Comparison of ENCODE assay signal across 1 cellular context in genomic region chr19:54364775-54365257, GRCh38.
TF ChIP-seq lines count a peak whose summit lies in the region.

A gene with protein sequence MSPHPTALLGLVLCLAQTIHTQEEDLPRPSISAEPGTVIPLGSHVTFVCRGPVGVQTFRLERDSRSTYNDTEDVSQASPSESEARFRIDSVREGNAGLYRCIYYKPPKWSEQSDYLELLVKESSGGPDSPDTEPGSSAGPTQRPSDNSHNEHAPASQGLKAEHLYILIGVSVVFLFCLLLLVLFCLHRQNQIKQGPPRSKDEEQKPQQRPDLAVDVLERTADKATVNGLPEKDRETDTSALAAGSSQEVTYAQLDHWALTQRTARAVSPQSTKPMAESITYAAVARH (minus strand): TSS chr19:54364931. CDS start chr19:54364804, 127 bp downstream.

TF ChIP-seq in WTC11, 78 proteins besides CTCF, POLR2A, EP300 and RAD21 (continued from another document):
- TF ChIP-seq ATF6 (CRISPR knock-in tag; IDR thresholded peaks at IDR 0.05), result no peak
- TF ChIP-seq, protein P1, sequence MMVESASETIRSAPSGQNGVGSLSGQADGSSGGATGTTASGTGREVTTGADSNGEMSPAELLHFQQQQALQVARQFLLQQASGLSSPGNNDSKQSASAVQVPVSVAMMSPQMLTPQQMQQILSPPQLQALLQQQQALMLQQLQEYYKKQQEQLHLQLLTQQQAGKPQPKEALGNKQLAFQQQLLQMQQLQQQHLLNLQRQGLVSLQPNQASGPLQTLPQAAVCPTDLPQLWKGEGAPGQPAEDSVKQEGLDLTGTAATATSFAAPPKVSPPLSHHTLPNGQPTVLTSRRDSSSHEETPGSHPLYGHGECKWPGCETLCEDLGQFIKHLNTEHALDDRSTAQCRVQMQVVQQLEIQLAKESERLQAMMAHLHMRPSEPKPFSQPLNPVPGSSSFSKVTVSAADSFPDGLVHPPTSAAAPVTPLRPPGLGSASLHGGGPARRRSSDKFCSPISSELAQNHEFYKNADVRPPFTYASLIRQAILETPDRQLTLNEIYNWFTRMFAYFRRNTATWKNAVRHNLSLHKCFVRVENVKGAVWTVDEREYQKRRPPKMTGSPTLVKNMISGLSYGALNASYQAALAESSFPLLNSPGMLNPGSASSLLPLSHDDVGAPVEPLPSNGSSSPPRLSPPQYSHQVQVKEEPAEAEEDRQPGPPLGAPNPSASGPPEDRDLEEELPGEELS (CRISPR knock-in tag; IDR thresholded peaks at IDR 0.05), result no peak
- no peak for TF ChIP-seq ETV6 (CRISPR knock-in tag; IDR thresholded peaks at IDR 0.05)
- TF ChIP-seq, protein P2, sequence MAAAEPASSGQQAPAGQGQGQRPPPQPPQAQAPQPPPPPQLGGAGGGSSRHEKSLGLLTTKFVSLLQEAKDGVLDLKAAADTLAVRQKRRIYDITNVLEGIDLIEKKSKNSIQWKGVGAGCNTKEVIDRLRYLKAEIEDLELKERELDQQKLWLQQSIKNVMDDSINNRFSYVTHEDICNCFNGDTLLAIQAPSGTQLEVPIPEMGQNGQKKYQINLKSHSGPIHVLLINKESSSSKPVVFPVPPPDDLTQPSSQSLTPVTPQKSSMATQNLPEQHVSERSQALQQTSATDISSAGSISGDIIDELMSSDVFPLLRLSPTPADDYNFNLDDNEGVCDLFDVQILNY (CRISPR knock-in tag; IDR thresholded peaks at IDR 0.05), result no peak
- no peak for TF ChIP-seq ATF3 (CRISPR knock-in tag; conservative IDR thresholded peaks at IDR 0.05)
- no peak for TF ChIP-seq TEAD4 (CRISPR knock-in tag; IDR thresholded peaks at IDR 0.05)
- TF ChIP-seq ZNF219 (CRISPR knock-in tag; IDR thresholded peaks at IDR 0.05; ENCODE audit: borderline replicate concordance), result no peak
- no peak for TF ChIP-seq ELF4 (CRISPR knock-in tag; IDR thresholded peaks at IDR 0.05; ENCODE audit: low read depth)
- TF ChIP-seq, protein P3, sequence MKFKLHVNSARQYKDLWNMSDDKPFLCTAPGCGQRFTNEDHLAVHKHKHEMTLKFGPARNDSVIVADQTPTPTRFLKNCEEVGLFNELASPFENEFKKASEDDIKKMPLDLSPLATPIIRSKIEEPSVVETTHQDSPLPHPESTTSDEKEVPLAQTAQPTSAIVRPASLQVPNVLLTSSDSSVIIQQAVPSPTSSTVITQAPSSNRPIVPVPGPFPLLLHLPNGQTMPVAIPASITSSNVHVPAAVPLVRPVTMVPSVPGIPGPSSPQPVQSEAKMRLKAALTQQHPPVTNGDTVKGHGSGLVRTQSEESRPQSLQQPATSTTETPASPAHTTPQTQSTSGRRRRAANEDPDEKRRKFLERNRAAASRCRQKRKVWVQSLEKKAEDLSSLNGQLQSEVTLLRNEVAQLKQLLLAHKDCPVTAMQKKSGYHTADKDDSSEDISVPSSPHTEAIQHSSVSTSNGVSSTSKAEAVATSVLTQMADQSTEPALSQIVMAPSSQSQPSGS (CRISPR knock-in tag; IDR thresholded peaks at IDR 0.05; ENCODE audit: borderline replicate concordance, low read depth), result no peak
- TF ChIP-seq CDX4 (CRISPR knock-in tag; IDR thresholded peaks at IDR 0.05; ENCODE audit: borderline replicate concordance), result no peak
- TF ChIP-seq NFYB (CRISPR knock-in tag; conservative IDR thresholded peaks at IDR 0.05; ENCODE audit: low read depth), result no peak
- TF ChIP-seq, protein P4, sequence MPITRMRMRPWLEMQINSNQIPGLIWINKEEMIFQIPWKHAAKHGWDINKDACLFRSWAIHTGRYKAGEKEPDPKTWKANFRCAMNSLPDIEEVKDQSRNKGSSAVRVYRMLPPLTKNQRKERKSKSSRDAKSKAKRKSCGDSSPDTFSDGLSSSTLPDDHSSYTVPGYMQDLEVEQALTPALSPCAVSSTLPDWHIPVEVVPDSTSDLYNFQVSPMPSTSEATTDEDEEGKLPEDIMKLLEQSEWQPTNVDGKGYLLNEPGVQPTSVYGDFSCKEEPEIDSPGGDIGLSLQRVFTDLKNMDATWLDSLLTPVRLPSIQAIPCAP (CRISPR knock-in tag; IDR thresholded peaks at IDR 0.05), result no peak
